18 cellular contexts compared by ENCODE assay signal in the genomic region with DNA sequence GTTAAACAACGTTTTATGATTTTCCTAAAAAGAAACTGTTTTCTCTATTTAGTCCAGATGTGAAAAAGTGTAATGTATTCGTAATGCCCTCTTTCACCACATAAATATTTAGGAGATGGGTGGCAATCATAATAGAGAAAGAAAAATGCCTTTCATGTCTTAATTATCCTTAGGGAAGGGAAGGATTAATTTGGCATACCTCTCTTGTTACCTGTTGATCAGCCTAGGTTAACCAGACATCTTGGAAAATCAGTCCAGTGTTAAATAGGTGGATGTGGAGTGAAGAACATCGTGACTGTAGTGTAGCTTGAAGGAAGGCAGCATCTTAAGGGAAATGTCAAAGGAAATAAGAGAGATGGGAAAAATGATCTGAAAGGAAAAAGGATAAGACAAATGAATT.
A peak's percentile ranks its signal among the peaks of the same experiment; 100 is the strongest.
DNase-seq lines count a peak whose midpoint lies in the region; ATAC-seq, FAIRE-seq and TF ChIP-seq lines count a peak whose summit lies in the region.
"Had no signal": no experiment of that assay in that cellular context is flagged by ENCODE, and none has a peak within 500 bp of the region (broad histone marks: within the 10 kb centered on the region; RNA-seq: fewer than 3 reads in every experiment).

No MANE protein-coding gene starts in this region.

- TF ChIP-seq POLR2A in A549 (IDR thresholded peaks at IDR 0.05; ENCODE audit: low read length) (no peak), GM12891 (IDR thresholded peaks at IDR 0.05; ENCODE audit: low read depth, low read length) (no peak)

- POLR2A ChIA-PET in A549 (lab: Yijun Ruan, JAX), result no interaction called here

- TF ChIP-seq CTCF in A549 (IDR thresholded peaks at IDR 0.05), result no peak
- no peak for TF ChIP-seq CTCF in thoracic aorta (IDR thresholded peaks at IDR 0.05)

- H3K4me1 ChIP-seq in A549, result no peaks in the 10 kb centered on the region
- H3K4me1 ChIP-seq in thoracic aorta (ENCODE audit: control insufficient read depth in 1 of 2, low read depth in 2 of 2), result peaks cover under 1 to 53% of the 10 kb centered on the region in 2 donors
- H3K4me1 ChIP-seq: BLaER1, Caco-2, HAP-1 had no signal

- no peak for TF ChIP-seq EP300 in A549 (IDR thresholded peaks at IDR 0.05)

- no peak for TF ChIP-seq RAD21 in A549 (conservative IDR thresholded peaks at IDR 0.05 in 1 of 2, IDR thresholded peaks at IDR 0.05 in 1 of 2)

- ATAC-seq in A549 (no peak), thoracic aorta (ENCODE audit: insufficient number of reproducible peaks, low FRiP score, low read depth) (no peak), GM21619 (IDR thresholded peaks at IDR 0.05; ENCODE audit: unreplicated experiment) (no peak)
- ATAC-seq: CD8-positive, alpha-beta T cell; GM23338 had no signal

- H3K4me3 ChIP-seq in A549 (no peak overlapping the region), thoracic aorta (no peak overlapping the region)
- H3K4me3 ChIP-seq: BLaER1, GM23338, HAP-1 had no signal

- DNase-seq in A549 (ENCODE audit: low read depth in 1 of 2, low spot score in 1 of 2) (no peak), GM12891 (ENCODE audit: insufficient read length, low spot score) (no peak), HTR-8/SVneo (ENCODE audit: insufficient read length, low spot score) (no peak), thoracic aorta (ENCODE audit: low spot score) (no peak), glomerular visceral epithelial cell (ENCODE audit: extremely low spot score) (no peak), SK-N-DZ (ENCODE audit: low spot score) (no peak)
- DNase-seq: 8988T; Caco-2; CD4-positive, CD25-positive, alpha-beta regulatory T cell; CD8-positive, alpha-beta T cell; DMS153; DND-41 had no signal

- CTCF ChIA-PET in A549 (lab: Yijun Ruan, JAX), result interaction anchor here (0.8 kb wide), 1 partner anchor 18 kb away, joined by 3 read pairs; no protein-coding TSS in a partner anchor

- H3K9me3 ChIP-seq in A549 (no peaks in the 10 kb centered on the region), thoracic aorta (no peaks in the 10 kb centered on the region)
- H3K9me3 ChIP-seq: BLaER1, Caco-2, HAP-1 had no signal

- H3K27ac ChIP-seq in A549 (no peak overlapping the region), thoracic aorta (peak overlapping the region; percentile 13 to 17)
- H3K27ac ChIP-seq: BLaER1, C4-2B had no signal

- FAIRE-seq in A549 (lab: Jason Lieb, UNC) (peak; percentile 36), GM12891 (lab: Jason Lieb, UNC) (peak; percentile 58), HTR-8/SVneo (lab: Jason Lieb, UNC) (peak; percentile 65)
- FAIRE-seq: GM19239 had no signal

- H3K36me3 ChIP-seq in thoracic aorta, result no peaks in the 10 kb centered on the region

- 70% methylated on average over 3 of the region's 3 CpGs for WGBS in A549 (ENCODE audit: missing lambda C conversion rate)

- no peaks in the 10 kb centered on the region for H3K27me3 ChIP-seq in thoracic aorta (replicated peaks; ENCODE audit: insufficient read depth)
- H3K27me3 ChIP-seq: BLaER1 had no signal

- no peak overlapping the region for H3K4me2 ChIP-seq in A549
- H3K4me2 ChIP-seq: BLaER1, GM23338 had no signal

TF ChIP-seq in A549, 52 proteins besides CTCF, POLR2A, EP300 and RAD21:
- TF ChIP-seq CBX8 (IDR thresholded peaks at IDR 0.05) (no peak), NPAS2 (CRISPR knock-in tag; IDR thresholded peaks at IDR 0.05; ENCODE audit: borderline replicate concordance) (no peak), RFX5 (IDR thresholded peaks at IDR 0.05) (no peak), PHF8 (IDR thresholded peaks at IDR 0.05; ENCODE audit: borderline replicate concordance, low read depth) (no peak), RNF2 (IDR thresholded peaks at IDR 0.05; ENCODE audit: borderline replicate concordance, low read depth) (no peak), CEBPB (IDR thresholded peaks at IDR 0.05) (no peak), JUNB (IDR thresholded peaks at IDR 0.05) (no peak), FOSL2 (IDR thresholded peaks at IDR 0.05) (no peak), FOSL2 (CRISPR knock-in tag; IDR thresholded peaks at IDR 0.05) (no peak), HEYL (CRISPR knock-in tag; IDR thresholded peaks at IDR 0.05) (no peak)
- TF ChIP-seq, protein P1, sequence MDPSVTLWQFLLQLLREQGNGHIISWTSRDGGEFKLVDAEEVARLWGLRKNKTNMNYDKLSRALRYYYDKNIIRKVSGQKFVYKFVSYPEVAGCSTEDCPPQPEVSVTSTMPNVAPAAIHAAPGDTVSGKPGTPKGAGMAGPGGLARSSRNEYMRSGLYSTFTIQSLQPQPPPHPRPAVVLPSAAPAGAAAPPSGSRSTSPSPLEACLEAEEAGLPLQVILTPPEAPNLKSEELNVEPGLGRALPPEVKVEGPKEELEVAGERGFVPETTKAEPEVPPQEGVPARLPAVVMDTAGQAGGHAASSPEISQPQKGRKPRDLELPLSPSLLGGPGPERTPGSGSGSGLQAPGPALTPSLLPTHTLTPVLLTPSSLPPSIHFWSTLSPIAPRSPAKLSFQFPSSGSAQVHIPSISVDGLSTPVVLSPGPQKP (IDR thresholded peaks at IDR 0.05; ENCODE audit: low read depth, low read length), result no peak
- TF ChIP-seq, protein P2, sequence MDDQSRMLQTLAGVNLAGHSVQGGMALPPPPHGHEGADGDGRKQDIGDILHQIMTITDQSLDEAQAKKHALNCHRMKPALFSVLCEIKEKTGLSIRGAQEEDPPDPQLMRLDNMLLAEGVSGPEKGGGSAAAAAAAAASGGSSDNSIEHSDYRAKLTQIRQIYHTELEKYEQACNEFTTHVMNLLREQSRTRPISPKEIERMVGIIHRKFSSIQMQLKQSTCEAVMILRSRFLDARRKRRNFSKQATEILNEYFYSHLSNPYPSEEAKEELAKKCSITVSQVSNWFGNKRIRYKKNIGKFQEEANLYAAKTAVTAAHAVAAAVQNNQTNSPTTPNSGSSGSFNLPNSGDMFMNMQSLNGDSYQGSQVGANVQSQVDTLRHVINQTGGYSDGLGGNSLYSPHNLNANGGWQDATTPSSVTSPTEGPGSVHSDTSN (IDR thresholded peaks at IDR 0.05), result no peak
- TF ChIP-seq, protein P3, sequence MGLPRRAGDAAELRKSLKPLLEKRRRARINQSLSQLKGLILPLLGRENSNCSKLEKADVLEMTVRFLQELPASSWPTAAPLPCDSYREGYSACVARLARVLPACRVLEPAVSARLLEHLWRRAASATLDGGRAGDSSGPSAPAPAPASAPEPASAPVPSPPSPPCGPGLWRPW (IDR thresholded peaks at IDR 0.05), result no peak

TF ChIP-seq in GM12891, 5 proteins besides CTCF, POLR2A, EP300 and RAD21:
- TF ChIP-seq PAX5 (IDR thresholded peaks at IDR 0.05; ENCODE audit: insufficient read depth, low read length, severe bottlenecking) (no peak), POU2F2 (IDR thresholded peaks at IDR 0.05; ENCODE audit: low read depth, low read length) (no peak), SPI1 (IDR thresholded peaks at IDR 0.05; ENCODE audit: low read depth, low read length) (no peak), POLR2AphosphoS5 (IDR thresholded peaks at IDR 0.05; ENCODE audit: low read depth, low read length) (no peak), TAF1 (IDR thresholded peaks at IDR 0.05; ENCODE audit: low read depth, low read length) (no peak)

Comparison
In these comparisons a context has a peak if more than half of its experiments do, and no peak if none do; other contexts are left out.
1. H3K27ac ChIP-seq: peak in thoracic aorta (2 of 2); none in A549 (0 of 2).